15 cellular contexts compared by ENCODE assay signal in the genomic region with DNA sequence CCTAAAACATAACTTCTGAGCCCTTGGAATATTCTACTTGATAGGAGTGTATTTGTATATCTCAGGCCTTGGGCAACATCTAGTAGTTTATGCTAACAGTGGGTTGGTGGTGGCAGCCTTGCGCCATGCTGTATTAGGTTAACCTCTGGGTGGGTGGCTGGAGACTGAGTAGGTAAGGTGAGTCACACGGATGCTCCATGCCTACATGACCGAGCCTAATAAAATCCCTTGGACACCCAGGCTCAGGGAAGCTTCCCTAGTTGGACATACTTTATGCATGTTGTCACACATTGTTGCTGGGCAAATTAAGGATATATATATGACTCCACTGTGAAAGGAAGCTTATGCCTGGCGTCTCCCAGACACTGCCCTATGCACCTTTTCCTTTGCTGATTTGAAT. TPM values are rescaled to one million over a fixed set of nuclear protein-coding genes. Genes with fewer than 3 reads are reported as not detected.
DNase-seq lines count a peak whose midpoint lies in the region; ATAC-seq, FAIRE-seq and TF ChIP-seq lines count a peak whose summit lies in the region.
"Had no signal": no experiment of that assay in that cellular context is flagged by ENCODE, and none has a peak within 500 bp of the region (broad histone marks: within the 10 kb centered on the region; RNA-seq: fewer than 3 reads in every experiment).

No MANE protein-coding gene starts in this region.

- FAIRE-seq in HTR-8/SVneo (lab: Jason Lieb, UNC), result peak; percentile 65
- FAIRE-seq: GM12891 had no signal

- intact Hi-C loops in left ventricle myocardium superior (cut with micrococcal nuclease), result no loop called here

- H3K27me3 ChIP-seq in brain microvascular endothelial cell (replicated peaks), result no peaks in the 10 kb centered on the region
- H3K27me3 ChIP-seq: right atrium auricular region, tibial nerve had no signal

- ATAC-seq in GM18867 (IDR thresholded peaks at IDR 0.05; ENCODE audit: unreplicated experiment) (no peak), GM18858 (IDR thresholded peaks at IDR 0.05; ENCODE audit: unreplicated experiment) (no peak), left ventricle myocardium superior (no peak)

- TF ChIP-seq CTCF in AG10803 (conservative IDR thresholded peaks at IDR 0.05; ENCODE audit: low read length), result no peak
- no peak for TF ChIP-seq CTCF in brain microvascular endothelial cell (IDR thresholded peaks at IDR 0.05; ENCODE audit: low read depth, low read length, missing control alignments)

- H3K4me3 ChIP-seq in AG10803 (ENCODE audit: low read length) (no peak overlapping the region), brain microvascular endothelial cell (ENCODE audit: low read depth, low read length) (no peak overlapping the region)
- H3K4me3 ChIP-seq: right atrium auricular region, tibial nerve had no signal

- no peaks in the 10 kb centered on the region for H3K36me3 ChIP-seq in brain microvascular endothelial cell (replicated peaks)
- H3K36me3 ChIP-seq: right atrium auricular region, tibial nerve had no signal

- peak; percentile 83 for DNase-seq in AG10803 (ENCODE audit: low read depth)
- peak; percentile 79 for DNase-seq in HTR-8/SVneo (ENCODE audit: insufficient read length, low spot score)
- DNase-seq in brain microvascular endothelial cell, result peak; percentile 81
- DNase-seq in kidney tubule cell (ENCODE audit: low spot score), result peak; percentile 98
- DNase-seq in activated CD4-positive, alpha-beta T cell treated with anti-CD3 and anti-CD28 coated beads, Interleukin-2, amount 50 U/mL, for 4 hours, result no peak
- DNase-seq in left ventricle myocardium superior, result no peak
- DNase-seq: activated CD4-positive, alpha-beta T cell treated with anti-CD3 and anti-CD28 coated beads, Interleukin-2, amount 50 U/mL, for 48 hours; CD4-positive, alpha-beta memory T cell; NCI-H1436 had no signal

- in situ Hi-C loops in brain microvascular endothelial cell (cut with HindIII; ENCODE audit: low pct_ligation_motif_present, low sequenced_read_pairs), result no loop called here

- H3K27ac ChIP-seq in brain microvascular endothelial cell, result peak overlapping the region; percentile 49
- H3K27ac ChIP-seq: HL-60, right atrium auricular region, tibial nerve had no signal

RNA-seq across cellular contexts. Expression of gene DAGLB, which starts 6.0 kb away (rescaled TPM):
- total RNA-seq in left ventricle myocardium superior, result 10.1 TPM

RNA-seq across cellular contexts. Expression of gene KDELR2, which starts 30.2 kb away (rescaled TPM):
- 45.5 TPM for total RNA-seq in left ventricle myocardium superior

Comparison
In these comparisons a context has a peak if more than half of its experiments do, and no peak if none do; other contexts are left out.
1. DNase-seq: peak in AG10803 (single experiment), HTR-8/SVneo (single experiment), brain microvascular endothelial cell (single experiment) and kidney tubule cell (single experiment); none in activated CD4-positive, alpha-beta T cell treated with anti-CD3 and anti-CD28 coated beads, Interleukin-2, amount 50 U/mL, for 4 hours (0 of 2) and left ventricle myocardium superior (single experiment).